Comparison of ENCODE assay signal across 8 cellular contexts in the genomic region with DNA sequence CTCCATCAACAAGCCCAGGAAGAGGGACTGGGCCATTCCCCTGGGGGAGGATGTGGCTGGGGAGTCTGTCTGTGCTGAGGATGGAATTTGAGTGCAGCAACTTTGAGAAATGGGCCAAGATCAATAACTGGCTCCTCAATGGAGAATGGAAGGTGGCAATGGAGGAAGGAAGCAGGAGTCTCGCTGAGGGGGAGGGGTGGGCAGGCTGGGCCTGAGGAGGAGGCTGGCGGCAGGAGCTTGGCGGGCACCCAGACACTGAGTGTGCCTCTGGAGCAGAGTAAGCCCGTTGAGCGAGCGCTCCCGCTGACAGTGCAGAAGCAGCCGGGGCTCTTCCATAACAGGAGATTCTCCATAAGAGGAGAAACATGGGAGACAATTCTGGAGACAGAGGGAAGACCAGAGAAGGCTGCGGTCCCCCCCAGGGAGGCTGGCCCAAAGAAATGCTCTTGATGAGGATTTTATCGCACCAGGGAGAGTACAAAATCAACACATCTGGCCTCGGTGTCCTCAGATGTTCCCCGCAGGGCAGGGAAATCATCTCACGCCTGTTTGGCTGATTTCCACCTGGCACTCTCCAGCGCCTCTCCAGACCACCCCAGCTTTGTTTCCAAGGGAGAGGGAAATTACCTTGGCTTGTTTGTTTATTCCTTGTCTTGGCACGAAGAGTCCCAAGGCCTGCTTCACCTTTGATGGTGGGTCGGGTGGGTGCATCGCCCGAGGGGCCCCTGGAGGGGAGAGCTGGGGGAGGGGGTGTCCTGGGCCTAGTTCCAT. TPM values are rescaled to one million over a fixed set of nuclear protein-coding genes. Genes with fewer than 3 reads are reported as not detected.
DNase-seq lines count a peak whose midpoint lies in the region; ATAC-seq and TF ChIP-seq lines count a peak whose summit lies in the region.

No MANE protein-coding gene starts in this region.

- DNase-seq in BE2C = peak; percentile 77
- peak; percentile 71 for DNase-seq in NCI-H2029 treated with DMSO at 0.1 percent for 48 hours (lab: John Stamatoyannopoulos, UW)
- peak; percentile 39 to 91 (median 78) for DNase-seq in dorsolateral prefrontal cortex
- peak; percentile 91 for DNase-seq in mucosa of gallbladder (ENCODE audit: low spot score)
- DNase-seq in lower leg skin (ENCODE audit: low spot score in 2 of 2) = no peak
- DNase-seq in SKM-1 (lab: John Stamatoyannopoulos, UW; ENCODE audit: unreplicated experiment) = no peak

- intact Hi-C loops in dorsolateral prefrontal cortex (cut with DNase I) (loop anchor here (2.0 to 10.0 kb wide), 4 partner anchors 105 to 462 kb away; a partner anchor contains a TSS), lower leg skin (cut with DNase I; ENCODE audit: low total_unique reads) (loop anchor here (10.0 kb wide), 1 partner anchor 102 kb away; a partner anchor contains a TSS)

- peaks cover 33% of the 10 kb centered on the region for H3K4me1 ChIP-seq in BE2C

- peak overlapping the region in 32 of 59 donors; percentile 0 to 76 (median 47) for H3K27ac ChIP-seq in dorsolateral prefrontal cortex

- TF ChIP-seq CTCF in BE2C (IDR thresholded peaks at IDR 0.05; ENCODE audit: low read depth, low read length) (no peak), dorsolateral prefrontal cortex (IDR thresholded peaks at IDR 0.05 in 54 of 56, conservative IDR thresholded peaks at IDR 0.05 in 2 of 56; ENCODE audit: low read depth in 1 of 56, partially characterized antibody in 56 of 56) (peak in 1 of 56 donors; percentile 16), lower leg skin (IDR thresholded peaks at IDR 0.05) (no peak)

- ATAC-seq in HG03108 (IDR thresholded peaks at IDR 0.05; ENCODE audit: unreplicated experiment) (no peak), HG02588 (IDR thresholded peaks at IDR 0.05; ENCODE audit: unreplicated experiment) (no peak)

- no peaks in the 10 kb centered on the region for H3K9me3 ChIP-seq in BE2C

- H3K27me3 ChIP-seq in BE2C = peaks cover 39% of the 10 kb centered on the region
- peaks cover 0 to 6% (median 0%) of the 10 kb centered on the region in 45 donors for H3K27me3 ChIP-seq in dorsolateral prefrontal cortex

- H3K4me3 ChIP-seq in BE2C (ENCODE audit: low read depth, low read length) (peak overlapping the region; percentile 38), dorsolateral prefrontal cortex (peak overlapping the region in 7 of 59 donors; percentile 5 to 34 (median 24)), lower leg skin (ENCODE audit: low read depth, poor library complexity, severe bottlenecking) (no peak overlapping the region)

- WGBS in lower leg skin, 2 donors = 17 to 21% methylated on average over 18 of the region's 18 CpGs

- no peak for TF ChIP-seq POLR2A in lower leg skin (IDR thresholded peaks at IDR 0.05)

- H3K36me3 ChIP-seq in BE2C = no peaks in the 10 kb centered on the region; the same call in 1 of the 2 replicates

RNA-seq across cellular contexts. Expression of a gene that starts 2.8 kb away (rescaled TPM):
- 49.0 TPM for polyA plus RNA-seq in BE2C (2012; ENCODE audit: insufficient read depth, insufficient read length, low read depth)
- 10 to 100 TPM in 23 of 120 experiments, 1 to 10 TPM in 97; 4.7 to 17.4 (median 8.2) TPM for total RNA-seq in dorsolateral prefrontal cortex
- 109 TPM for total RNA-seq in mucosa of gallbladder
- total RNA-seq in lower leg skin = 1 to 10 TPM; 5.2 to 9.1 (median 7.7) TPM

RNA-seq across cellular contexts. Expression of a gene that starts 21.6 kb away (rescaled TPM):
- polyA plus RNA-seq in BE2C (2012; ENCODE audit: insufficient read depth, insufficient read length, low read depth) = 40.6 TPM
- total RNA-seq in dorsolateral prefrontal cortex (10 to 100 TPM; 28.3 to 59.7 (median 41.9) TPM), mucosa of gallbladder (42.4 TPM), lower leg skin (10 to 100 TPM; 13.3 to 34.2 (median 23.3) TPM)

RNA-seq across cellular contexts. Expression of a gene that starts 22.3 kb away (rescaled TPM):
- polyA plus RNA-seq in BE2C (2012; ENCODE audit: insufficient read depth, insufficient read length, low read depth) = 7.1 TPM
- 10 to 100 TPM in 71 of 120 experiments, 1 to 10 TPM in 49; 6.5 to 19.1 (median 10.3) TPM for total RNA-seq in dorsolateral prefrontal cortex
- 12.1 TPM for total RNA-seq in mucosa of gallbladder
- total RNA-seq in lower leg skin = 10 to 100 TPM in 1 of 4 donors, 1 to 10 TPM in 3; 8.1 to 12.1 (median 8.6) TPM

RNA-seq across cellular contexts. Expression of a gene that starts 51.9 kb away (rescaled TPM):
- polyA plus RNA-seq in BE2C (2012; ENCODE audit: insufficient read depth, insufficient read length, low read depth) = 3.8 TPM
- total RNA-seq in dorsolateral prefrontal cortex (10 to 100 TPM in 57 of 120 experiments, 1 to 10 TPM in 60, under 1 TPM in 1, not detected in 2; 0.37 to 38.0 (median 9.8) TPM), mucosa of gallbladder (0.29 TPM), lower leg skin (not detected)

Comparison
In these comparisons a context has a peak if more than half of its experiments do, and no peak if none do; other contexts are left out.
1. DNase-seq: peak in BE2C (single experiment), NCI-H2029 treated with DMSO at 0.1 percent for 48 hours (single experiment), dorsolateral prefrontal cortex (10 of 10) and mucosa of gallbladder (single experiment); none in lower leg skin (0 of 2) and SKM-1 (single experiment).